ENCODE assay signal across 17 cellular contexts in the genomic region with DNA sequence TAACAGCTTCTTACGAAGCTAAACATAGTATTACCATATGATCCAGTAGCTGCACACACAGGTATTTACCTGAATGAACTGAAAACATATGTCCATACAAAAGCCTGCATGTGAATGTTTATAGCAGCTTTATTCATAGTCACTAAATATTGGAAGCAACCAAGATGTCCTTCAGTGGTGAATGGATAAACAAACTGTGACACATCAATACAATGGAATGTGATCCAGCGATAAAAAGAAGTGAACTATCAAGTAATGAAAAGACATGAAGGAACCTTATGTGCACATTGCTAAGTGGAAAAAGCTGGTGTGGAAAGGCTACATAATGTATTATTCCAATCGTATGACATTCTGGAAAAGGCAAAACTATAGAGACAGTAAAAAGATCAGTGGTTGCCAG.
"Had no signal": no experiment of that assay in that cellular context is flagged by ENCODE, and none has a peak within 500 bp of the region (broad histone marks: within the 10 kb centered on the region; RNA-seq: fewer than 3 reads in every experiment).

No MANE protein-coding gene starts in this region.

- H3K27me3 Mint-ChIP-seq: activated CD4-positive, alpha-beta memory T cell treated with anti-CD3 and anti-CD28 coated beads for 36 hours had no signal

- H3K9me3 ChIP-seq: esophagus muscularis mucosa, psoas muscle, stomach, testis, upper lobe of right lung had no signal

- H3K4me1 ChIP-seq: esophagus muscularis mucosa, psoas muscle, stomach, testis, upper lobe of right lung had no signal

- H3K4me1 Mint-ChIP-seq: activated CD4-positive, alpha-beta T cell treated with anti-CD3 and anti-CD28 coated beads for 36 hours; activated CD8-positive, alpha-beta memory T cell treated with anti-CD3 and anti-CD28 coated beads, Interleukin-2, amount 10 ng/mL, durations not matched to agents 7 days and 5 days; activated naive CD4-positive, alpha-beta T cell treated with anti-CD3 and anti-CD28 coated beads, Interleukin-2, amount 10 ng/mL, durations not matched to agents 7 days and 5 days had no signal

- FAIRE-seq: frontal cortex had no signal

- H3K27ac Mint-ChIP-seq: activated CD4-positive, alpha-beta memory T cell treated with anti-CD3 and anti-CD28 coated beads for 36 hours; activated CD4-positive, alpha-beta T cell treated with anti-CD3 and anti-CD28 coated beads for 36 hours; activated CD8-positive, alpha-beta memory T cell treated with anti-CD3 and anti-CD28 coated beads, Interleukin-2, amount 10 ng/mL, durations not matched to agents 7 days and 5 days; activated naive CD4-positive, alpha-beta T cell treated with anti-CD3 and anti-CD28 coated beads, Interleukin-2, amount 10 ng/mL, durations not matched to agents 7 days and 5 days; T-helper 1 cell treated with Interleukin-12 subunit alpha and Interleukin-12 subunit beta and Interleukin-4 antibody, amounts not matched to agents 30 μg/mL and 1 μg/mL, for 36 hours had no signal

- ATAC-seq: activated CD4-positive, alpha-beta T cell treated with anti-CD3 and anti-CD28 coated beads for 36 hours; activated CD8-positive, alpha-beta memory T cell treated with anti-CD3 and anti-CD28 coated beads, Interleukin-2, amount 10 ng/mL, durations not matched to agents 7 days and 5 days; psoas muscle; sciatic nerve; upper lobe of right lung had no signal

- H3K4me3 Mint-ChIP-seq: activated CD4-positive, alpha-beta memory T cell treated with anti-CD3 and anti-CD28 coated beads for 36 hours; activated CD4-positive, alpha-beta T cell treated with anti-CD3 and anti-CD28 coated beads for 36 hours; activated CD8-positive, alpha-beta memory T cell treated with anti-CD3 and anti-CD28 coated beads, Interleukin-2, amount 10 ng/mL, durations not matched to agents 7 days and 5 days; activated naive CD4-positive, alpha-beta T cell treated with anti-CD3 and anti-CD28 coated beads, Interleukin-2, amount 10 ng/mL, durations not matched to agents 7 days and 5 days; T-helper 1 cell treated with Interleukin-12 subunit alpha and Interleukin-12 subunit beta and Interleukin-4 antibody, amounts not matched to agents 30 μg/mL and 1 μg/mL, for 36 hours had no signal

- H3K27me3 ChIP-seq: esophagus muscularis mucosa, stomach, testis, upper lobe of right lung had no signal

- H3K4me3 ChIP-seq: coronary artery, esophagus muscularis mucosa, psoas muscle, stomach, testis, upper lobe of right lung had no signal

- H3K27ac ChIP-seq: coronary artery, esophagus muscularis mucosa, psoas muscle, stomach, testis, upper lobe of right lung had no signal

- H3K36me3 ChIP-seq: esophagus muscularis mucosa, stomach, upper lobe of right lung had no signal

- H3K36me3 Mint-ChIP-seq: activated naive CD4-positive, alpha-beta T cell treated with anti-CD3 and anti-CD28 coated beads, Interleukin-2, amount 10 ng/mL, durations not matched to agents 7 days and 5 days had no signal

- DNase-seq: activated CD4-positive, alpha-beta memory T cell treated with anti-CD3 and anti-CD28 coated beads for 36 hours; activated CD4-positive, alpha-beta T cell treated with anti-CD3 and anti-CD28 coated beads for 36 hours; activated CD8-positive, alpha-beta memory T cell treated with anti-CD3 and anti-CD28 coated beads, Interleukin-2, amount 10 ng/mL, durations not matched to agents 7 days and 5 days; activated naive CD4-positive, alpha-beta T cell treated with anti-CD3 and anti-CD28 coated beads, Interleukin-2, amount 10 ng/mL, durations not matched to agents 7 days and 5 days; activated T-cell treated with anti-CD3 and anti-CD28 coated beads, Interleukin-2, amount 50 U/mL, for 1 hour; caudate nucleus; head of caudate nucleus; psoas muscle; stimulated activated CD4-positive, alpha-beta T cell treated with anti-CD3 and anti-CD28 coated beads, Interleukin-1b, Interleukin-23, amount 100 ng/mL, for 48 hours; stomach; testis; upper lobe of right lung had no signal

- H3K9me3 Mint-ChIP-seq: activated CD4-positive, alpha-beta memory T cell treated with anti-CD3 and anti-CD28 coated beads for 36 hours; activated naive CD4-positive, alpha-beta T cell treated with anti-CD3 and anti-CD28 coated beads, Interleukin-2, amount 10 ng/mL, durations not matched to agents 7 days and 5 days had no signal
